ENCODE assay signal across 8 cellular contexts in the genomic region with DNA sequence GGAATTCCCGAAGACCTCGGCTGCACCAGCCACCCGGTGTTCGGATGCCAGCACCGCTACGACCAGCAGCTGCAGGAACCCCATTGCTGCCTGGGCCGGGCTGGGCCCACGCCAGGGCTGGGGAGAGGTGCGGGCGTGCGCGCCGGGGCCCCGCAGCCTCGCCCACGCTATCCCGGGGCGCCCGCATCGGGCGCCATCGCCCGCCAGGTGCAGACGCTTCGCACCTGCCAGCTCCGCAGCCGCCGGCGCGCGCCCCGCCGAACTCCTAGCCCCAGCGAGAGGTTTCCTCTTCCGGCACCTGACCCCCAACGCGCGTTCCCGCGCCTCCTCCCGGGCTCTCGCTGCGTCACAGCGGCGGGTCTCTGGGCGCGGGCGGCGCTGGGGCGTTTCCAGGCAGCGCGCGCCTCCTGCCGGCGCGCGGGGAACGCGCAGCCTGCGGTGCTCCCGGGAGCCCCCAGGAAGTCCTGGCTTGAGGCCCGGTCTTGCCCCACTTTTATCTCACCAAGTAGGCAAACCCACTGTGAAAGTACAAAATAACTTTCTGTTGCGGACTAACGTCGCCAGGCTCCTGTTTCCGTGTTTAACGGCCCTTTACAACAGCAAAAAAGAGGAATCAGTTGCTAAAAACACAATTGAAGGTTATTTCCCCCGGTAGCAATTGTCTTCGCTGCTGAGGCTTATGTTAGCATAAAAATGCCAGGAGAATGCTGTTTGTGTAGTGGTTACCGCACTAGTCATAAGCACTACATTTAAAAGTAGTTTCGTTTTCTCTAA.
DNase-seq lines count a peak whose midpoint lies in the region; ATAC-seq lines count a peak whose summit lies in the region.

Gene TM7SF3 (minus strand): TSS at position 300 of the 774 bp plus-strand sequence. CDS start 216 bp downstream, at position 84.

- ATAC-seq in GM19043 (IDR thresholded peaks at IDR 0.05; ENCODE audit: low read depth, unreplicated experiment) (peak; percentile 86), HG03354 (IDR thresholded peaks at IDR 0.05; ENCODE audit: poor library complexity, severe bottlenecking, unreplicated experiment) (peak; percentile 88)
- ATAC-seq in central memory CD8-positive, alpha-beta T cell (replicated peaks; ENCODE audit: extremely low read depth, poor library complexity, severe bottlenecking) = peak; percentile 90

- peaks cover 10% of the 10 kb centered on the region for H3K36me3 Mint-ChIP-seq in central memory CD8-positive, alpha-beta T cell (ENCODE audit: insufficient read depth)

- H3K9me3 Mint-ChIP-seq in central memory CD8-positive, alpha-beta T cell = no peaks in the 10 kb centered on the region

- peak within 1 kb of the TSS; percentile 82 for H3K4me3 Mint-ChIP-seq in central memory CD8-positive, alpha-beta T cell

- H3K4me1 Mint-ChIP-seq in central memory CD8-positive, alpha-beta T cell = peaks cover 46% of the 10 kb centered on the region

- no peaks in the 10 kb centered on the region for H3K27me3 Mint-ChIP-seq in central memory CD8-positive, alpha-beta T cell

- H3K27ac Mint-ChIP-seq in central memory CD8-positive, alpha-beta T cell (ENCODE audit: low read depth) = peak within 1 kb of the TSS; percentile 88

- DNase-seq in AML-193 (lab: John Stamatoyannopoulos, UW) (peak; percentile 93), NCI-H345 treated with DMSO at 0.1 percent for 48 hours (lab: John Stamatoyannopoulos, UW; ENCODE audit: unreplicated experiment) (peak; percentile 88), islet precursor cell (peak; percentile 98)
- peak; percentile 91 for DNase-seq in activated CD4-positive, CD25-positive, alpha-beta regulatory T cell treated with anti-CD3 and anti-CD28 coated beads, Interleukin-2, amount 50 U/mL, for 16 hours (ENCODE audit: low read depth, low spot score)
- peak; percentile 93 for DNase-seq in central memory CD8-positive, alpha-beta T cell (ENCODE audit: low spot score in 2 of 2)
- peak; percentile 88 to 92 (median 89) for DNase-seq in stimulated activated CD4-positive, alpha-beta T cell treated with anti-CD3 and anti-CD28 coated beads, Interleukin-12 subunit alpha, Interleukin-12 subunit beta, amount 100 ng/mL, for 48 hours (ENCODE audit: low read depth in 2 of 3, low spot score in 1 of 3)

Comparison
In these comparisons a context has a peak if more than half of its experiments do, and no peak if none do; other contexts are left out.
1. Peak in every context shown above with its lines: DNase-seq and ATAC-seq.